In the genomic region with DNA sequence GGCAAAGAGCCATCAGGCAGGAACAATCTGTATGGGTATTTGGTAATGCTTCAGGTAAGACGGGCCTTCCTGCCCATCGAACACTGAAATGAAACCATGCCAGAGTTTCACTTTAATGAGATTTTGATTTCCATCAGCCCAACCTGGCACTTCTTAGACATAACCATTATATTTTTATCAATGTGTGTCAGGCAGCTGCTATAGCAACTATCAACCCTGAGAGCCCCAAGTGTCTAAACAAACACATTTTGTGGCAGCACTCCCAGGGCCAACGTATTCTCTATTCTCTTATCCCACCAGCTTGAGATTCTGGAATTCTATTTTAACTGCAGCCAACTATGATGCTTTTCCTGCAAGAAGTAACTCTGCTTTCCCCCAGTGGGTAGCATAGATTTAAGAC, we compare ENCODE assay signal across 24 cellular contexts.
DNase-seq lines count a peak whose midpoint lies in the region; ATAC-seq and TF ChIP-seq lines count a peak whose summit lies in the region.
"Had no signal": no experiment of that assay in that cellular context is flagged by ENCODE, and none has a peak within 500 bp of the region (broad histone marks: within the 10 kb centered on the region; RNA-seq: fewer than 3 reads in every experiment).

No MANE protein-coding gene starts in this region.

- TF ChIP-seq EP300 in ovary (IDR thresholded peaks at IDR 0.05), result no peak

- intact Hi-C loops in ovary (cut with DNase I), result no loop called here
- intact Hi-C loops in prostate gland (cut with DNase I), result no loop called here

- ATAC-seq in HG02759 (IDR thresholded peaks at IDR 0.05; ENCODE audit: unreplicated experiment), result no peak
- ATAC-seq: GM12878; mucosa of descending colon; sciatic nerve; stimulated activated memory B cell treated with anti-CD40 and anti-IgM and Interleukin-4, amounts not matched to agents 10 μg/mL and 1 μg/mL and 100 μg/mL, for 72 hours had no signal

- H3K4me3 ChIP-seq in ovary, result no peak overlapping the region
- H3K4me3 ChIP-seq in prostate gland, result no peak overlapping the region
- H3K4me3 ChIP-seq: GM12878, HAP-1, MG63, mucosa of descending colon had no signal

- 12 to 30% (median 16%) methylated on average over 3 of the region's 3 CpGs for WGBS in ovary, 3 donors
- 12% methylated on average over 3 of the region's 3 CpGs for WGBS in prostate gland

- H3K27me3 ChIP-seq in ovary (no peaks in the 10 kb centered on the region), prostate gland (replicated peaks; ENCODE audit: insufficient read depth) (no peaks in the 10 kb centered on the region)
- H3K27me3 ChIP-seq: MG63 had no signal

- H3K9me3 ChIP-seq in ovary, result no peaks in the 10 kb centered on the region
- no peaks in the 10 kb centered on the region for H3K9me3 ChIP-seq in prostate gland
- H3K9me3 ChIP-seq: HAP-1, MG63, mucosa of descending colon had no signal

- H3K4me1 ChIP-seq in ovary (ENCODE audit: insufficient read depth) (peaks cover 3% of the 10 kb centered on the region), prostate gland (replicated peaks) (no peaks in the 10 kb centered on the region)
- H3K4me1 ChIP-seq: HAP-1 had no signal

- DNase-seq in DMS79 treated with DMSO at 0.1 percent for 48 hours (lab: John Stamatoyannopoulos, UW) (peak; percentile 32), DMS79 (lab: John Stamatoyannopoulos, UW) (no peak), NCI-H2196 (lab: John Stamatoyannopoulos, UW; ENCODE audit: unreplicated experiment) (peak; percentile 12), dermis microvascular lymphatic vessel endothelial cell (ENCODE audit: low read depth in 2 of 2) (peak; percentile 12 to 54), ovary (peak in 3 of 5 donors; percentile 21 to 50 (median 31)), prostate gland (ENCODE audit: low spot score) (no peak), kidney tubule cell (ENCODE audit: low spot score) (no peak)
- DNase-seq: 8988T; activated CD4-positive, alpha-beta memory T cell treated with anti-CD3 and anti-CD28 coated beads, Interleukin-2, amount 10 ng/mL, durations not matched to agents 7 days and 5 days; anterior cingulate cortex; EL; MG63; mucosa of descending colon; NCI-H1436; posterior cingulate gyrus; RPMI8226; stimulated activated CD4-positive, alpha-beta T cell treated with anti-CD3 and anti-CD28 coated beads, Interleukin-4, amount 100 ng/mL, for 24 hours; substantia nigra; T-helper 1 cell had no signal

- peak overlapping the region in 1 of 2 donors; percentile 3 for H3K27ac ChIP-seq in ovary
- no peak overlapping the region for H3K27ac ChIP-seq in prostate gland

- no peaks in the 10 kb centered on the region for H3K36me3 ChIP-seq in ovary
- H3K36me3 ChIP-seq in prostate gland, result no peaks in the 10 kb centered on the region
- H3K36me3 ChIP-seq: HAP-1, MG63 had no signal

- TF ChIP-seq POLR2A in ovary (IDR thresholded peaks at IDR 0.05) (no peak), prostate gland (IDR thresholded peaks at IDR 0.05) (no peak)

- TF ChIP-seq CTCF in ovary (IDR thresholded peaks at IDR 0.05), result no peak
- no peak for TF ChIP-seq CTCF in prostate gland (IDR thresholded peaks at IDR 0.05)

Comparison
In these comparisons a context has a peak if more than half of its experiments do, and no peak if none do; other contexts are left out.
1. DNase-seq: peak in DMS79 treated with DMSO at 0.1 percent for 48 hours (single experiment), NCI-H2196 (single experiment), dermis microvascular lymphatic vessel endothelial cell (2 of 2) and ovary (3 of 5); none in DMS79 (single experiment), prostate gland (single experiment) and kidney tubule cell (single experiment).